In the genomic region with DNA sequence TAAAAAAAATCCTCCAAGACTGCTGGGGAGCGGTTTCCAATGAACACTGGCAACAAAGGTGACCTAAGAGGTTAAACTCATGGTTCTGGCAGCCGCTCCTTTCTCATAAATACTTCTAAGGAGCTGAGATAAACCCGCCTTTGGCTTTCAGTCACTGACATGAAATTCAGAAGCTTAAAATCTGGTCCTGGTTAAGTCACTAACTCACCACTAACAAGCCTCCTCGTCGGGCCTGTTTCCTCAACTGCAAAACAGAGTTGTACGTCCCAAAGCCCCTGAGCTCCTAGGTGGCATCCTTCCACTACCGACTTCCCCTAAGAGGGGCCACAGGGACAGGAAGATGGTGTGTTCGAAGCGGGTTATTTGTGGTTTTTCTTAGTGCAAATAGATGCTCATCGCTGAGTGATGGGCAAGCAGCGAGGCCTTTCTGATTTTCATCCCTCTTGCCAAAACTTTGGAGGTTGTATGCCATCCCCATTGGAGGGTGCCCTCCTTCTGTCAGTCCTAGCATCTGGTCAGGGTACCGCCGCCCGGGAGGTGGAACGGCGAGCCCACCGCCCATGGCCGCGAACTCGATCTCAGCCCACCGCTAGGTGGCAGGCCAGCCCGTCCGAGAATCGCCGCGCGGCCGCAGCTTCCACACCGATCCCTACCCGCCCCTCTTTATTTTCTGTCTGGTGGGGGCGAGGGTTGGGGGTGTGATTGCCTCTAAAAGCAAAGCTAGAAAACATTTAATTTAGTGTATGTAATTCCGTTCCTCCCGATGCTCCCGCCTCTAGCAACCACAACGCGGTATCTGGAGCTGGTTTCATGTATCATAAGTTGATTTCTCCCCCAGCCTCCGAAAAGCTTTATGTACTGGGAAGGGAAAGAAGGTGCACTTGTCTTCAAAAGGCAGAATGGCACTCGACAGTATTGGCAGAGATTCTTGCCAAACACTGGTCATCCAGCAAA, we compare ENCODE assay signal across 9 cellular contexts. TPM values are rescaled to one million over a fixed set of nuclear protein-coding genes. Genes with fewer than 3 reads are reported as not detected.
A peak's percentile ranks its signal among the peaks of the same experiment; 100 is the strongest.
DNase-seq lines count a peak whose midpoint lies in the region; ATAC-seq and TF ChIP-seq lines count a peak whose summit lies in the region.
"Had no signal": no experiment of that assay in that cellular context is flagged by ENCODE, and none has a peak within 500 bp of the region (broad histone marks: within the 10 kb centered on the region; RNA-seq: fewer than 3 reads in every experiment).

No MANE protein-coding gene starts in this region.

- H3K27ac Mint-ChIP-seq in activated naive CD8-positive, alpha-beta T cell treated with anti-CD3 and anti-CD28 coated beads for 36 hours = peak overlapping the region; percentile 100

- H3K27ac ChIP-seq in HUES48 (ENCODE audit: low read depth, low read length) = no peak overlapping the region
- peak overlapping the region; percentile 97 to 99 (median 98) for H3K27ac ChIP-seq in upper lobe of left lung

- intact Hi-C loops in head of caudate nucleus (cut with DNase I) = loop anchor here (2.0 to 10.0 kb wide), 3 partner anchors 524 to 1216 kb away; no protein-coding TSS in a partner anchor

- 2 to 3% methylated on average over 27 to 38 of the region's 38 CpGs for WGBS in upper lobe of left lung, 2 donors

- H3K4me1 Mint-ChIP-seq in activated naive CD8-positive, alpha-beta T cell treated with anti-CD3 and anti-CD28 coated beads for 36 hours = peaks cover 57% of the 10 kb centered on the region

- TF ChIP-seq POLR2A in upper lobe of left lung (IDR thresholded peaks at IDR 0.05) = no peak

- TF ChIP-seq EP300 in upper lobe of left lung (IDR thresholded peaks at IDR 0.05) = no peak

- peaks cover 5% of the 10 kb centered on the region for H3K36me3 Mint-ChIP-seq in activated naive CD8-positive, alpha-beta T cell treated with anti-CD3 and anti-CD28 coated beads for 36 hours

- peak; percentile 82 to 97 (median 94) for TF ChIP-seq CTCF in upper lobe of left lung (IDR thresholded peaks at IDR 0.05)

- H3K9ac ChIP-seq in HUES48 (ENCODE audit: low read depth, low read length) = 0 out of 2 replicates have a peak overlapping the region, but pooled peaks have one; percentile 53

- H3K4me1 ChIP-seq in HUES48 (ENCODE audit: control insufficient read depth, insufficient read depth, low read length) (peaks cover 27% of the 10 kb centered on the region), upper lobe of left lung (peaks cover 33 to 60% (median 37%) of the 10 kb centered on the region in 4 donors)

- no peaks in the 10 kb centered on the region for H3K9me3 Mint-ChIP-seq in activated naive CD8-positive, alpha-beta T cell treated with anti-CD3 and anti-CD28 coated beads for 36 hours

- peaks cover 4% of the 10 kb centered on the region for H3K27me3 Mint-ChIP-seq in activated naive CD8-positive, alpha-beta T cell treated with anti-CD3 and anti-CD28 coated beads for 36 hours

- H3K9me3 ChIP-seq in HUES48 (ENCODE audit: control insufficient read depth, insufficient read depth, low read length) (no peaks in the 10 kb centered on the region), upper lobe of left lung (no peaks in the 10 kb centered on the region)

- H3K27me3 ChIP-seq in HUES48 (ENCODE audit: control insufficient read depth, insufficient read depth, low read length) = peaks cover 45% of the 10 kb centered on the region
- H3K27me3 ChIP-seq in upper lobe of left lung = no peaks in the 10 kb centered on the region

- H3K4me3 Mint-ChIP-seq in activated naive CD8-positive, alpha-beta T cell treated with anti-CD3 and anti-CD28 coated beads for 36 hours = peak overlapping the region; percentile 91

- H3K4me3 ChIP-seq in HUES48 (ENCODE audit: low read depth, low read length) = peak overlapping the region; percentile 86
- peak overlapping the region; percentile 60 to 67 (median 64) for H3K4me3 ChIP-seq in upper lobe of left lung

- H3K36me3 ChIP-seq in HUES48 (ENCODE audit: control insufficient read depth, insufficient read depth, low read length) (no peaks in the 10 kb centered on the region), upper lobe of left lung (no peaks in the 10 kb centered on the region)

- in situ Hi-C loops in SK-MEL-5 (cut with HindIII; ENCODE audit: low pct_unique_long_range_greater_than_20kb, low sequenced_read_pairs) = loop anchor here (10.0 to 25.0 kb wide), 4 partner anchors 394 to 1404 kb away; no protein-coding TSS in a partner anchor

- ATAC-seq in upper lobe of left lung (ENCODE audit: low FRiP score in 2 of 2) = peak; percentile 34 to 43
- no peak for ATAC-seq in GM19324 (IDR thresholded peaks at IDR 0.05; ENCODE audit: low FRiP score, unreplicated experiment)

- DNase-seq in CD1c-positive myeloid dendritic cell (ENCODE audit: extremely low spot score) (peak; percentile 79), SK-MEL-5 (ENCODE audit: low read depth, low spot score) (peak; percentile 52), head of caudate nucleus (peak; percentile 49 to 91 (median 80)), occipital lobe (lab: John Stamatoyannopoulos, UW) (peak; percentile 38), upper lobe of left lung (peak; percentile 78 to 94)
- DNase-seq in activated naive CD8-positive, alpha-beta T cell treated with anti-CD3 and anti-CD28 coated beads for 36 hours = peak; percentile 69

RNA-seq across cellular contexts. Expression of a gene that starts 4.5 kb away (rescaled TPM):
- total RNA-seq in SK-MEL-5 (2014; rRNA removed; shearing (Covaris generic)) = 8.1 and 10.2 TPM in 2 replicates
- 18.8 and 21.9 TPM in 2 replicates for polyA plus RNA-seq in SK-MEL-5 (2015; cell fraction: cytosol; rRNA removed)
- polyA plus RNA-seq in SK-MEL-5 (2015; cell fraction: nucleus; rRNA removed) = 54.8 and 72.5 TPM in 2 replicates
- 1 to 10 TPM; 8.0 to 8.9 TPM for total RNA-seq in activated naive CD8-positive, alpha-beta T cell treated with anti-CD3 and anti-CD28 coated beads for 36 hours
- total RNA-seq in occipital lobe (7.5 TPM), upper lobe of left lung (100 to 1,000 TPM in 4 of 6 donors, 10 to 100 TPM in 2; 80.4 to 268 (median 119) TPM)

RNA-seq across cellular contexts. Expression of a gene that starts 38.4 kb away (rescaled TPM):
- total RNA-seq in SK-MEL-5 (2014; rRNA removed; shearing (Covaris generic)) = not detected in 2 replicates
- not detected in 2 replicates for polyA plus RNA-seq in SK-MEL-5 (2015; cell fraction: cytosol; rRNA removed)
- polyA plus RNA-seq in SK-MEL-5 (2015; cell fraction: nucleus; rRNA removed) = not detected in 2 replicates
- total RNA-seq in activated naive CD8-positive, alpha-beta T cell treated with anti-CD3 and anti-CD28 coated beads for 36 hours = not detected
- total RNA-seq in occipital lobe (not detected), upper lobe of left lung (not detected)
- total RNA-seq: T-helper 2 cell treated with Interferon-gamma antibody and Interleukin-4, amounts not matched to agents 100 ng/mL and 5 ng/mL, for 36 hours had no signal
